2 cellular contexts compared by ENCODE assay signal in the genomic region with DNA sequence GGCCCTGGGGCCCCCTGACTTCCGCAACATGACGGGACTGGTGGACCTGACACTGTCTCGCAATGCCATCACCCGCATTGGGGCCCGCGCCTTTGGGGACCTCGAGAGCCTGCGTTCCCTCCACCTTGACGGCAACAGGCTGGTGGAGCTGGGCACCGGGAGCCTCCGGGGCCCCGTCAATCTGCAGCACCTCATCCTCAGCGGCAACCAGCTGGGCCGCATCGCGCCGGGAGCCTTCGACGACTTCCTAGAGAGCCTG.
TF ChIP-seq lines count a peak whose summit lies in the region.

No MANE protein-coding gene starts in this region.

TF ChIP-seq in IMR-90, 13 proteins besides CTCF, POLR2A, EP300 and RAD21:
- TF ChIP-seq RCOR1 (IDR thresholded peaks at IDR 0.05; ENCODE audit: insufficient replicate concordance, low read length) (no peak), FOS (IDR thresholded peaks at IDR 0.05; ENCODE audit: low read depth, low read length) (no peak), RFX5 (IDR thresholded peaks at IDR 0.05; ENCODE audit: low read depth, low read length) (no peak), CHD1 (IDR thresholded peaks at IDR 0.05; ENCODE audit: low read depth, low read length) (no peak), MAZ (IDR thresholded peaks at IDR 0.05; ENCODE audit: borderline replicate concordance, low read depth, low read length) (no peak), MXI1 (IDR thresholded peaks at IDR 0.05; ENCODE audit: borderline replicate concordance, low read depth, low read length) (no peak), BHLHE40 (IDR thresholded peaks at IDR 0.05; ENCODE audit: low read depth, low read length) (no peak), NFE2L2 (IDR thresholded peaks at IDR 0.05; ENCODE audit: low read depth, low read length) (no peak), SMC3 (IDR thresholded peaks at IDR 0.05; ENCODE audit: low read depth, low read length) (no peak), MAFK (IDR thresholded peaks at IDR 0.05; ENCODE audit: low read depth, low read length) (no peak), CEBPB (IDR thresholded peaks at IDR 0.05; ENCODE audit: low read depth, low read length) (no peak)
- TF ChIP-seq, protein P1, sequence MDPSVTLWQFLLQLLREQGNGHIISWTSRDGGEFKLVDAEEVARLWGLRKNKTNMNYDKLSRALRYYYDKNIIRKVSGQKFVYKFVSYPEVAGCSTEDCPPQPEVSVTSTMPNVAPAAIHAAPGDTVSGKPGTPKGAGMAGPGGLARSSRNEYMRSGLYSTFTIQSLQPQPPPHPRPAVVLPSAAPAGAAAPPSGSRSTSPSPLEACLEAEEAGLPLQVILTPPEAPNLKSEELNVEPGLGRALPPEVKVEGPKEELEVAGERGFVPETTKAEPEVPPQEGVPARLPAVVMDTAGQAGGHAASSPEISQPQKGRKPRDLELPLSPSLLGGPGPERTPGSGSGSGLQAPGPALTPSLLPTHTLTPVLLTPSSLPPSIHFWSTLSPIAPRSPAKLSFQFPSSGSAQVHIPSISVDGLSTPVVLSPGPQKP (IDR thresholded peaks at IDR 0.05; ENCODE audit: borderline replicate concordance, low read depth, low read length), result no peak
- TF ChIP-seq, protein P2, sequence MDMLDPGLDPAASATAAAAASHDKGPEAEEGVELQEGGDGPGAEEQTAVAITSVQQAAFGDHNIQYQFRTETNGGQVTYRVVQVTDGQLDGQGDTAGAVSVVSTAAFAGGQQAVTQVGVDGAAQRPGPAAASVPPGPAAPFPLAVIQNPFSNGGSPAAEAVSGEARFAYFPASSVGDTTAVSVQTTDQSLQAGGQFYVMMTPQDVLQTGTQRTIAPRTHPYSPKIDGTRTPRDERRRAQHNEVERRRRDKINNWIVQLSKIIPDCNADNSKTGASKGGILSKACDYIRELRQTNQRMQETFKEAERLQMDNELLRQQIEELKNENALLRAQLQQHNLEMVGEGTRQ (IDR thresholded peaks at IDR 0.05; ENCODE audit: low read depth, low read length), result no peak

TF ChIP-seq in GM12878, 131 proteins besides CTCF, POLR2A, EP300 and RAD21:
- TF ChIP-seq CBX5 (IDR thresholded peaks at IDR 0.05; ENCODE audit: low read depth) (no peak), PAX5 (IDR thresholded peaks at IDR 0.05; ENCODE audit: borderline replicate concordance, low read depth, low read length) (no peak), HCFC1 (IDR thresholded peaks at IDR 0.05; ENCODE audit: low read length) (no peak)
- TF ChIP-seq, protein P3, sequence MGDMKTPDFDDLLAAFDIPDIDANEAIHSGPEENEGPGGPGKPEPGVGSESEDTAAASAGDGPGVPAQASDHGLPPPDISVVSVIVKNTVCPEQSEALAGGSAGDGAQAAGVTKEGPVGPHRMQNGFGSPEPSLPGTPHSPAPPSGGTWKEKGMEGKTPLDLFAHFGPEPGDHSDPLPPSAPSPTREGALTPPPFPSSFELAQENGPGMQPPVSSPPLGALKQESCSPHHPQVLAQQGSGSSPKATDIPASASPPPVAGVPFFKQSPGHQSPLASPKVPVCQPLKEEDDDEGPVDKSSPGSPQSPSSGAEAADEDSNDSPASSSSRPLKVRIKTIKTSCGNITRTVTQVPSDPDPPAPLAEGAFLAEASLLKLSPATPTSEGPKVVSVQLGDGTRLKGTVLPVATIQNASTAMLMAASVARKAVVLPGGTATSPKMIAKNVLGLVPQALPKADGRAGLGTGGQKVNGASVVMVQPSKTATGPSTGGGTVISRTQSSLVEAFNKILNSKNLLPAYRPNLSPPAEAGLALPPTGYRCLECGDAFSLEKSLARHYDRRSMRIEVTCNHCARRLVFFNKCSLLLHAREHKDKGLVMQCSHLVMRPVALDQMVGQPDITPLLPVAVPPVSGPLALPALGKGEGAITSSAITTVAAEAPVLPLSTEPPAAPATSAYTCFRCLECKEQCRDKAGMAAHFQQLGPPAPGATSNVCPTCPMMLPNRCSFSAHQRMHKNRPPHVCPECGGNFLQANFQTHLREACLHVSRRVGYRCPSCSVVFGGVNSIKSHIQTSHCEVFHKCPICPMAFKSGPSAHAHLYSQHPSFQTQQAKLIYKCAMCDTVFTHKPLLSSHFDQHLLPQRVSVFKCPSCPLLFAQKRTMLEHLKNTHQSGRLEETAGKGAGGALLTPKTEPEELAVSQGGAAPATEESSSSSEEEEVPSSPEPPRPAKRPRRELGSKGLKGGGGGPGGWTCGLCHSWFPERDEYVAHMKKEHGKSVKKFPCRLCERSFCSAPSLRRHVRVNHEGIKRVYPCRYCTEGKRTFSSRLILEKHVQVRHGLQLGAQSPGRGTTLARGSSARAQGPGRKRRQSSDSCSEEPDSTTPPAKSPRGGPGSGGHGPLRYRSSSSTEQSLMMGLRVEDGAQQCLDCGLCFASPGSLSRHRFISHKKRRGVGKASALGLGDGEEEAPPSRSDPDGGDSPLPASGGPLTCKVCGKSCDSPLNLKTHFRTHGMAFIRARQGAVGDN (IDR thresholded peaks at IDR 0.05), result no peak
- TF ChIP-seq, protein P4, sequence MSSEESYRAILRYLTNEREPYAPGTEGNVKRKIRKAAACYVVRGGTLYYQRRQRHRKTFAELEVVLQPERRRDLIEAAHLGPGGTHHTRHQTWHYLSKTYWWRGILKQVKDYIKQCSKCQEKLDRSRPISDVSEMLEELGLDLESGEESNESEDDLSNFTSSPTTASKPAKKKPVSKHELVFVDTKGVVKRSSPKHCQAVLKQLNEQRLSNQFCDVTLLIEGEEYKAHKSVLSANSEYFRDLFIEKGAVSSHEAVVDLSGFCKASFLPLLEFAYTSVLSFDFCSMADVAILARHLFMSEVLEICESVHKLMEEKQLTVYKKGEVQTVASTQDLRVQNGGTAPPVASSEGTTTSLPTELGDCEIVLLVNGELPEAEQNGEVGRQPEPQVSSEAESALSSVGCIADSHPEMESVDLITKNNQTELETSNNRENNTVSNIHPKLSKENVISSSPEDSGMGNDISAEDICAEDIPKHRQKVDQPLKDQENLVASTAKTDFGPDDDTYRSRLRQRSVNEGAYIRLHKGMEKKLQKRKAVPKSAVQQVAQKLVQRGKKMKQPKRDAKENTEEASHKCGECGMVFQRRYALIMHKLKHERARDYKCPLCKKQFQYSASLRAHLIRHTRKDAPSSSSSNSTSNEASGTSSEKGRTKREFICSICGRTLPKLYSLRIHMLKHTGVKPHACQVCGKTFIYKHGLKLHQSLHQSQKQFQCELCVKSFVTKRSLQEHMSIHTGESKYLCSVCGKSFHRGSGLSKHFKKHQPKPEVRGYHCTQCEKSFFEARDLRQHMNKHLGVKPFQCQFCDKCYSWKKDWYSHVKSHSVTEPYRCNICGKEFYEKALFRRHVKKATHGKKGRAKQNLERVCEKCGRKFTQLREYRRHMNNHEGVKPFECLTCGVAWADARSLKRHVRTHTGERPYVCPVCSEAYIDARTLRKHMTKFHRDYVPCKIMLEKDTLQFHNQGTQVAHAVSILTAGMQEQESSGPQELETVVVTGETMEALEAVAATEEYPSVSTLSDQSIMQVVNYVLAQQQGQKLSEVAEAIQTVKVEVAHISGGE (CRISPR knock-in tag; IDR thresholded peaks at IDR 0.05), result no peak
TF ChIP-seq in GM12878: peak in this region for 0.
